9 cellular contexts compared by ENCODE assay signal in the genomic region with DNA sequence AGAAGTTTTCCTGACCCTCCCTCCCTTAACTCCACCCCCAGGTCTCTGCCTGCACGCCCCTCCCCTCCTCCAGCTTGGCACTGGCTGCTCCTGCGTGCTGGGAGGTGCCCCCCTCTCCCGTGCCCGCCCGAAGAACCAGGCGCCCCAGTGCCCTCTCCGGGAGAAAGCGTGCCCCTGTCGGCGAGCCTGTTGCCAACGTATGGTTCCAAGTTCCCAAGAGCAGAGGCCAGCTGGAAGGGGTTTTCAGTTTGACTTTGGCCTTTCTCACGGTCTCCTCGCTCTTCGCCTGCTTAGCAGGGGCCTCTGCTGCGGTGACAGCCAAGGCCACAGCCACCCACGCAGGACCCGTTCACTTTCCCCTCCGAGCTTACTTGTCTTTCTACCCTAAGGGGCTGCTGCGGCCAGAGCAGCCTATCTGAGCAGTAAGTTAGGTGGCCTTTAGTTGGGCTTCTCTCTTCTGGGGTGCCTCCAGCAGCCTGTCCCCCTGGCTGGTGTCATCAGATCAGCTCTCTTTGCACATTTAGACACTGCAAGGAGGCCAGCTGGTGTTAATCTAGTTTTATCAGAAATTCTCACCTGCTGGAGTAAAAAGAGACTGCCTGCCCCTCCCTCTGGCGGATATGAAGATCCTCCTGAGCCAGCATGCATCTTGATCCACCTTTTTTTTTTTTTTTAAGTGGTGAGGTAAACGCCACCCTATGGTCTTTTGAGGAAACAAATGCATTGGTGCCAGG. TPM values are rescaled to one million over a fixed set of nuclear protein-coding genes. Genes with fewer than 3 reads are reported as not detected.
DNase-seq lines count a peak whose midpoint lies in the region; ATAC-seq, FAIRE-seq and TF ChIP-seq lines count a peak whose summit lies in the region.
"Had no signal": no experiment of that assay in that cellular context is flagged by ENCODE, and none has a peak within 500 bp of the region (broad histone marks: within the 10 kb centered on the region; RNA-seq: fewer than 3 reads in every experiment).

No MANE protein-coding gene starts in this region.

- no peak overlapping the region for H3K4me3 ChIP-seq in epithelial cell of esophagus (ENCODE audit: low read length)
- H3K4me3 ChIP-seq in muscle layer of duodenum (ENCODE audit: low read depth in 1 of 2, low read length in 2 of 2): peak overlapping the region; percentile 55 to 74
- peak overlapping the region in 3 of 4 donors; percentile 39 to 54 (median 50) for H3K4me3 ChIP-seq in upper lobe of left lung

- H3K27me3 Mint-ChIP-seq in T-helper 2 cell treated with Interferon-gamma antibody and Interleukin-4, amounts not matched to agents 5 μg/mL and 100 μg/mL, for 36 hours (ENCODE audit: low read depth): peaks cover 81% of the 10 kb centered on the region

- H3K9me3 ChIP-seq in muscle layer of duodenum (ENCODE audit: control insufficient read depth in 1 of 2, low read length in 2 of 2) (no peaks in the 10 kb centered on the region), upper lobe of left lung (no peaks in the 10 kb centered on the region)

- TF ChIP-seq POLR2A in upper lobe of left lung (IDR thresholded peaks at IDR 0.05): no peak
- TF ChIP-seq POLR2A in H54 (IDR thresholded peaks at IDR 0.05; ENCODE audit: low read depth, low read length): no peak

- no peak for TF ChIP-seq EP300 in upper lobe of left lung (IDR thresholded peaks at IDR 0.05)

- H3K27ac ChIP-seq in muscle layer of duodenum (ENCODE audit: low read length) (no peak overlapping the region), upper lobe of left lung (peak overlapping the region in 1 of 4 donors; percentile 16)

- TF ChIP-seq CTCF in epithelial cell of esophagus (IDR thresholded peaks at IDR 0.05; ENCODE audit: insufficient read depth, low read depth, low read length, missing control alignments) (peak; percentile 17), upper lobe of left lung (IDR thresholded peaks at IDR 0.05) (no peak)

- H3K36me3 ChIP-seq in muscle layer of duodenum (ENCODE audit: control insufficient read depth in 1 of 2, insufficient read depth in 2 of 2, low read length in 2 of 2): no peaks in the 10 kb centered on the region
- H3K36me3 ChIP-seq in upper lobe of left lung: no peaks in the 10 kb centered on the region

- WGBS in upper lobe of left lung, 2 donors: 14 to 38% methylated on average over 8 to 21 of the region's 21 CpGs

- H3K27ac Mint-ChIP-seq in T-helper 2 cell treated with Interferon-gamma antibody and Interleukin-4, amounts not matched to agents 5 μg/mL and 100 μg/mL, for 36 hours: no peak overlapping the region

- peak; percentile 68 for ATAC-seq in HG02870 (IDR thresholded peaks at IDR 0.05; ENCODE audit: unreplicated experiment)
- ATAC-seq in upper lobe of left lung (ENCODE audit: low FRiP score in 2 of 2): peak in 1 of 2 donors; percentile 12
- no peak for ATAC-seq in HG02642 (IDR thresholded peaks at IDR 0.05; ENCODE audit: poor library complexity, unreplicated experiment)

- H3K27me3 ChIP-seq in muscle layer of duodenum (ENCODE audit: low read depth, low read length): no peaks in the 10 kb centered on the region
- peaks cover 0 to 18% (median 10%) of the 10 kb centered on the region in 4 donors for H3K27me3 ChIP-seq in upper lobe of left lung

- H3K9me3 Mint-ChIP-seq in T-helper 2 cell treated with Interferon-gamma antibody and Interleukin-4, amounts not matched to agents 5 μg/mL and 100 μg/mL, for 36 hours: no peaks in the 10 kb centered on the region

- H3K36me3 Mint-ChIP-seq in T-helper 2 cell treated with Interferon-gamma antibody and Interleukin-4, amounts not matched to agents 5 μg/mL and 100 μg/mL, for 36 hours (ENCODE audit: low read depth): no peaks in the 10 kb centered on the region

- no peak for FAIRE-seq in H54 (lab: Jason Lieb, UNC)

- H3K4me1 ChIP-seq in muscle layer of duodenum (ENCODE audit: control insufficient read depth in 1 of 2, insufficient read depth in 2 of 2, low read length in 2 of 2) (peaks cover 4 to 24% of the 10 kb centered on the region in 2 donors), upper lobe of left lung (peaks cover 24 to 29% (median 25%) of the 10 kb centered on the region in 4 donors)

- DNase-seq in DMS153 treated with DMSO at 0.1 percent for 48 hours (lab: John Stamatoyannopoulos, UW; ENCODE audit: unreplicated experiment): peak; percentile 66
- DNase-seq in T-helper 2 cell treated with Interferon-gamma antibody and Interleukin-4, amounts not matched to agents 5 μg/mL and 100 μg/mL, for 36 hours (ENCODE audit: low spot score): peak; percentile 10
- DNase-seq in epithelial cell of esophagus (ENCODE audit: low read depth): peak; percentile 40
- peak in 1 of 2 donors; percentile 70 for DNase-seq in upper lobe of left lung
- no peak for DNase-seq in H54 (ENCODE audit: insufficient read length, low spot score)

- H3K4me3 Mint-ChIP-seq in T-helper 2 cell treated with Interferon-gamma antibody and Interleukin-4, amounts not matched to agents 5 μg/mL and 100 μg/mL, for 36 hours: peak overlapping the region; percentile 55

- peaks cover 9% of the 10 kb centered on the region for H3K4me1 Mint-ChIP-seq in T-helper 2 cell treated with Interferon-gamma antibody and Interleukin-4, amounts not matched to agents 5 μg/mL and 100 μg/mL, for 36 hours (ENCODE audit: low read depth)

RNA-seq across cellular contexts. Expression of a gene that starts 1.5 kb away (rescaled TPM):
- total RNA-seq in upper lobe of left lung: under 1 TPM in 5 of 6 donors, not detected in 1; under 0.01 to 0.98 (median 0.20) TPM
- total RNA-seq: HT1080 had no signal
